Comparison of ENCODE assay signal across 16 cellular contexts in the genomic region with DNA sequence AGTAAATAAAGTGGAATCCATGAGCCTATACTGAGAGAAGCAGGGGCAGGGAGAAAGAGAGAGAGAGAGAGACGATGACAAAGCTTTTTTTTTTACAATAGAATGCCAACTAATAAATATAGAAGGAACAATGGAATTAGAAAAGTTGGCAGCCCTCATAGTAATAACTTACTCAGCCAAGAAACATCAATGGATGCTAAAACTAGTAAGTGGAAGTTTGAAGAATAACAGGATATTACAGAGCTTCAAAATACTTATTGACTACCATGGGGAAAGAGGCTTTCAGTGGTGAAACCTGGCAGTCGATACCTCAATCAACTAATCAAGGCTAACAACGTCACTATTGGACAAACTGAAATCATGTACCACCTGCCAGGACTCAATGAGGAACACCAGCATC.
DNase-seq lines count a peak whose midpoint lies in the region; ATAC-seq and TF ChIP-seq lines count a peak whose summit lies in the region.
"Had no signal": no experiment of that assay in that cellular context is flagged by ENCODE, and none has a peak within 500 bp of the region (broad histone marks: within the 10 kb centered on the region; RNA-seq: fewer than 3 reads in every experiment).

No MANE protein-coding gene starts in this region.

- no peaks in the 10 kb centered on the region for H3K9me2 ChIP-seq in DOHH2 (replicated peaks; ENCODE audit: control insufficient read depth, low read length)

- H4K20me1 ChIP-seq in DOHH2 (ENCODE audit: control insufficient read depth, insufficient read depth, low read depth, low read length) = no peaks in the 10 kb centered on the region
- H4K20me1 ChIP-seq: BLaER1 treated with 17β-estradiol and CSF1 and Interleukin-3, amounts not matched to agents 10 nM and 100 nM had no signal

- H3K4me2 ChIP-seq in DOHH2 (ENCODE audit: low read length) = peak overlapping the region; percentile 67

- H3K27me3 ChIP-seq in DOHH2 (ENCODE audit: control insufficient read depth, low read length) = no peaks in the 10 kb centered on the region

- H3K27ac Mint-ChIP-seq in activated CD4-positive, alpha-beta memory T cell treated with anti-CD3 and anti-CD28 coated beads for 36 hours = no peak overlapping the region
- H3K27ac Mint-ChIP-seq: B cell; CD8-positive, alpha-beta T cell; H9 had no signal

- H3K4me3 ChIP-seq in DOHH2 (ENCODE audit: low read length) = peak overlapping the region; percentile 72; the same call in 1 of the 2 replicates
- H3K4me3 ChIP-seq: BLaER1 treated with 17β-estradiol and CSF1 and Interleukin-3, amounts not matched to agents 10 nM and 100 nM had no signal

- H3K36me3 ChIP-seq in DOHH2 (ENCODE audit: control insufficient read depth, low read length) = 0 out of 2 replicates have a peak, but pooled peaks cover 5% of the 10 kb centered on the region
- H3K36me3 ChIP-seq: BLaER1 treated with 17β-estradiol and CSF1 and Interleukin-3, amounts not matched to agents 10 nM and 100 nM had no signal

- peak; percentile 79 to 92 for DNase-seq in dermis microvascular lymphatic vessel endothelial cell (ENCODE audit: low read depth in 2 of 2)
- peak; percentile 47 for DNase-seq in glomerular endothelial cell (ENCODE audit: extremely low read depth, low read depth, low spot score)
- DNase-seq in NCI-H774 (lab: John Stamatoyannopoulos, UW) = no peak
- DNase-seq in activated CD4-positive, alpha-beta memory T cell treated with anti-CD3 and anti-CD28 coated beads for 36 hours = no peak
- no peak for DNase-seq in inferior parietal cortex (ENCODE audit: extremely low spot score)
- DNase-seq: 8988T, Calu3, DMS79 treated with DMSO at 0.1 percent for 48 hours, EL, H9 had no signal

- peaks cover 53% of the 10 kb centered on the region for H3K79me2 ChIP-seq in DOHH2 (ENCODE audit: control insufficient read depth, low read length)

- POLR2A ChIA-PET in activated CD4-positive, alpha-beta memory T cell treated with anti-CD3 and anti-CD28 coated beads for 36 hours (lab: Charles Lee) = no interaction called here

- no peaks in the 10 kb centered on the region for H3K9me3 Mint-ChIP-seq in activated CD4-positive, alpha-beta memory T cell treated with anti-CD3 and anti-CD28 coated beads for 36 hours
- H3K9me3 Mint-ChIP-seq: CD8-positive, alpha-beta T cell had no signal

- H3K27me3 Mint-ChIP-seq in activated CD4-positive, alpha-beta memory T cell treated with anti-CD3 and anti-CD28 coated beads for 36 hours = peaks cover 21% of the 10 kb centered on the region

- no peak for ATAC-seq in HG03460 (IDR thresholded peaks at IDR 0.05; ENCODE audit: unreplicated experiment)
- ATAC-seq: CD8-positive, alpha-beta T cell had no signal

- no peaks in the 10 kb centered on the region for H3K36me3 Mint-ChIP-seq in activated CD4-positive, alpha-beta memory T cell treated with anti-CD3 and anti-CD28 coated beads for 36 hours
- H3K36me3 Mint-ChIP-seq: CD8-positive, alpha-beta T cell had no signal

- CTCF ChIA-PET in activated CD4-positive, alpha-beta memory T cell treated with anti-CD3 and anti-CD28 coated beads for 36 hours (lab: Charles Lee) = interaction anchor here (0.8 kb wide), 1 partner anchor 422 kb away, joined by 3 read pairs; no protein-coding TSS in a partner anchor

- no peak overlapping the region for H3K27ac ChIP-seq in DOHH2 (ENCODE audit: low read depth, low read length)
- H3K27ac ChIP-seq: BLaER1 treated with 17β-estradiol and CSF1 and Interleukin-3, amounts not matched to agents 10 nM and 100 nM; HL-60 had no signal

- no peak for TF ChIP-seq CTCF in DOHH2 (IDR thresholded peaks at IDR 0.05; ENCODE audit: low read depth, low read length, poor library complexity, severe bottlenecking)

- no peaks in the 10 kb centered on the region for H3K9me3 ChIP-seq in DOHH2 (ENCODE audit: control insufficient read depth, insufficient read depth, low read length)

- peaks cover 72% of the 10 kb centered on the region for H3K4me1 ChIP-seq in DOHH2 (ENCODE audit: control insufficient read depth, low read length)

- intact Hi-C loops in activated CD4-positive, alpha-beta memory T cell treated with anti-CD3 and anti-CD28 coated beads for 36 hours (cut with micrococcal nuclease) = no loop called here

- H3K4me3 Mint-ChIP-seq in activated CD4-positive, alpha-beta memory T cell treated with anti-CD3 and anti-CD28 coated beads for 36 hours = no peak overlapping the region
- H3K4me3 Mint-ChIP-seq: B cell; CD8-positive, alpha-beta T cell; H9 had no signal

- peaks cover 12% of the 10 kb centered on the region for H3K4me1 Mint-ChIP-seq in activated CD4-positive, alpha-beta memory T cell treated with anti-CD3 and anti-CD28 coated beads for 36 hours (ENCODE audit: low read depth)

- H3F3A ChIP-seq in DOHH2 (ENCODE audit: control insufficient read depth, insufficient read depth) = peaks cover 38% of the 10 kb centered on the region

Comparison
In these comparisons a context has a peak if more than half of its experiments do, and no peak if none do; other contexts are left out.
1. DNase-seq: peak in dermis microvascular lymphatic vessel endothelial cell (2 of 2) and glomerular endothelial cell (single experiment); none in NCI-H774 (single experiment), activated CD4-positive, alpha-beta memory T cell treated with anti-CD3 and anti-CD28 coated beads for 36 hours (single experiment) and inferior parietal cortex (single experiment).